In the genomic region with DNA sequence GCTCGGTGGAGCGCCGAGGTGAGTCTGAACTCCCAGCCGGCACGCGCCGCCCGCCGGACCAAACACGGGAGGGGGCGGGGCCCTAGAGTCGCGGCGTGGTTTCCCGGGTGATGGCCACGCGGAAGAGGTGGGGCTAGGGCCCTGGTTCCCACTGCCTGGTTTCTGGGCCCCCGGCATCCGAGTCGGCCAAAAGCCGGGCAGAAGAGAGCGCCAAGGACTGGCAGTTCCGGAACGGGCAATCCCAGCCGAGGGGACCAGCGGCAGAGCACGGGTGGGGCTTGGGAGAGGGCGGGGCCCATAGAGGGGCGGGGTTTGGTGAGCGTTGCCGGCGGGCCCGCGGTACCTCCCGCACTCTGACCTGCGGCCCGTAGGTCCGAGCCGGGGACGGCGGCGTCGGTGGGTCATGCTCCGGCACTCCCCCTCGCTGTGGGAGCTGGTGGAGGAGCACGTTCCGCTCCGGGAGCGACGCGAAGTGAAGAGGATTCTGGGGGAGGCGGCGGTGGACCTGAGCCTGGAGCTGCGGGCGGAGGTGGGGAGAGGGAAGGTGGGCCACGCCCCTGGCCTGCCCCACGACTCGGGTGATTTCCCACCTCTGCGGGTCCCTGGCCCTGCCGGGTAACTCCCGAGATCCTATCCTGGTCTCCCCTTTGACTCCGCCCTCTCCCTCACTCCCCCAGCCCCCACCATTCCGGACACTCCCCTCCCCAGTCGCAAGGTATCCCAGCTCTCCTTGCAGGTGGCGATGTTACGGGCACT, we compare ENCODE assay signal across 8 cellular contexts. TPM values are rescaled to one million over a fixed set of nuclear protein-coding genes. Genes with fewer than 3 reads are reported as not detected.
A peak's percentile ranks its signal among the peaks of the same experiment; 100 is the strongest.
DNase-seq lines count a peak whose midpoint lies in the region; ATAC-seq and TF ChIP-seq lines count a peak whose summit lies in the region.

A gene (plus strand): TSS at position 124 of the 756 bp plus-strand sequence. CDS start 280 bp downstream, at position 404.

- H3K4me1 ChIP-seq in KMS-11 (ENCODE audit: low read depth, poor library complexity, severe bottlenecking) (peaks cover 13% of the 10 kb centered on the region), SJSA1 (replicated peaks) (peaks cover 8% of the 10 kb centered on the region)

- H3K4me2 ChIP-seq in KMS-11: peak within 1 kb of the TSS; percentile 76

- no peak for TF ChIP-seq CTCF in KMS-11 (conservative IDR thresholded peaks at IDR 0.05; ENCODE audit: low read depth, low read length)

- H3K27me3 ChIP-seq in KMS-11 (ENCODE audit: insufficient read depth, low read depth) (no peaks in the 10 kb centered on the region), SJSA1 (replicated peaks) (no peaks in the 10 kb centered on the region)

- H3K4me3 ChIP-seq in KMS-11 (IDR thresholded peaks at IDR 0.05; ENCODE audit: insufficient read depth, low read depth, low read length): no peak within 1 kb of the TSS
- peak within 1 kb of the TSS; percentile 47 for H3K4me3 ChIP-seq in SJSA1

- peak within 1 kb of the TSS; percentile 53 for H3K27ac Mint-ChIP-seq in activated naive CD4-positive, alpha-beta T cell treated with anti-CD3 and anti-CD28 coated beads for 36 hours

- peak within 1 kb of the TSS; percentile 42 for H3K27ac ChIP-seq in KMS-11
- peak within 1 kb of the TSS; percentile 34 for H3K27ac ChIP-seq in SJSA1
- H3K27ac ChIP-seq in temporal lobe (ENCODE audit: low read depth, low read length): peak within 1 kb of the TSS; percentile 59

- peak within 1 kb of the TSS; percentile 69 for H2AFZ ChIP-seq in KMS-11 (ENCODE audit: low read depth)

- peak within 1 kb of the TSS; percentile 89 for H3K4me3 Mint-ChIP-seq in activated naive CD4-positive, alpha-beta T cell treated with anti-CD3 and anti-CD28 coated beads for 36 hours

- H3K36me3 ChIP-seq in KMS-11 (ENCODE audit: insufficient read depth) (no peaks in the 10 kb centered on the region), SJSA1 (no peaks in the 10 kb centered on the region)

- H3K79me2 ChIP-seq in KMS-11 (ENCODE audit: insufficient read depth, low read depth): no peaks in the 10 kb centered on the region

- H3K9me3 Mint-ChIP-seq in activated naive CD4-positive, alpha-beta T cell treated with anti-CD3 and anti-CD28 coated beads for 36 hours: no peaks in the 10 kb centered on the region

- no peaks in the 10 kb centered on the region for H4K20me1 ChIP-seq in KMS-11 (ENCODE audit: insufficient read depth)

- no peaks in the 10 kb centered on the region for H3K9me3 ChIP-seq in SJSA1 (replicated peaks)

- no peaks in the 10 kb centered on the region for H3K36me3 Mint-ChIP-seq in activated naive CD4-positive, alpha-beta T cell treated with anti-CD3 and anti-CD28 coated beads for 36 hours (ENCODE audit: low read depth)

- no peaks in the 10 kb centered on the region for H3K27me3 Mint-ChIP-seq in activated naive CD4-positive, alpha-beta T cell treated with anti-CD3 and anti-CD28 coated beads for 36 hours (ENCODE audit: low read depth)

- intact Hi-C loops in activated naive CD4-positive, alpha-beta T cell treated with anti-CD3 and anti-CD28 coated beads for 36 hours (cut with micrococcal nuclease): loop anchor here (1.0 to 5.0 kb wide), 5 partner anchors 17 to 339 kb away; a partner anchor contains a TSS

- H3K9ac ChIP-seq in KMS-11: peak within 1 kb of the TSS; percentile 45

- CTCF ChIA-PET in activated naive CD4-positive, alpha-beta T cell treated with anti-CD3 and anti-CD28 coated beads for 36 hours (lab: Charles Lee): interaction anchor here (0.9 to 1.7 kb wide), 3 partner anchors 13 to 56 kb away, joined by 3 to 6 read pairs (median 6); no protein-coding TSS in a partner anchor

- DNase-seq in DMS153 (lab: John Stamatoyannopoulos, UW) (peak; percentile 82), SJSA1 (ENCODE audit: low read depth in 1 of 2, low spot score in 2 of 2) (peak; percentile 78 to 91), globus pallidus (ENCODE audit: low spot score) (peak; percentile 73), occipital lobe (lab: John Stamatoyannopoulos, UW) (peak; percentile 82)
- peak; percentile 74 for DNase-seq in activated naive CD4-positive, alpha-beta T cell treated with anti-CD3 and anti-CD28 coated beads for 36 hours

- H3K4me1 Mint-ChIP-seq in activated naive CD4-positive, alpha-beta T cell treated with anti-CD3 and anti-CD28 coated beads for 36 hours (ENCODE audit: low read depth): peaks cover 5% of the 10 kb centered on the region

- ATAC-seq in GM21717 (IDR thresholded peaks at IDR 0.05; ENCODE audit: unreplicated experiment): peak; percentile 55

RNA-seq across cellular contexts. Expression of the gene that starts here (rescaled TPM):
- 1.7 and 4.1 TPM in 2 replicates for total RNA-seq in SJSA1 (2014; rRNA removed; shearing (Covaris generic))
- 1 to 10 TPM in 1 of 2 experiments, under 1 TPM in 1; 0.91 to 1.6 TPM for total RNA-seq in activated naive CD4-positive, alpha-beta T cell treated with anti-CD3 and anti-CD28 coated beads for 36 hours
- total RNA-seq in occipital lobe (7.2 TPM), temporal lobe (4.4 TPM)
